Comparison of ENCODE assay signal across 18 cellular contexts in the genomic region with DNA sequence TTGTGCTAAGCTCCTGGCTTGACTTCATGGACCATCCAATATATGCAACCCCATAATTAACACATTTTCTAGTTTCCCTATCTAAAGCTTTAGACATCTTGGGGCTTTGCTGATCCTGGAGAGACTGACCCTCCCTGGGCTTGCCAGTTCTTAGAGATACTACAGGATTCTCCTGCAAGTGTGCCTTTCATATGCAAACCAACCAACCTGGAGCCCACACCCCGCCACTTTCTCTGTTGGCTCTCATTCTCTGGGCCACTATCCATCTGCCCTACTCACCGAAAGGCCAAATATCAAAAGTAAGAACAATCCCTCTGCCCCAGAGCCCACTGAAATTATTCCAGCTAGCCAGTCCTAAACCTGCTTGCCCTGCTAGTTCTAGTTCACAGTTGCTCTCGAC. TPM values are rescaled to one million over a fixed set of nuclear protein-coding genes. Genes with fewer than 3 reads are reported as not detected.
DNase-seq lines count a peak whose midpoint lies in the region; ATAC-seq and TF ChIP-seq lines count a peak whose summit lies in the region.
"Had no signal": no experiment of that assay in that cellular context is flagged by ENCODE, and none has a peak within 500 bp of the region (broad histone marks: within the 10 kb centered on the region; RNA-seq: fewer than 3 reads in every experiment).

No MANE protein-coding gene starts in this region.

- H3K79me2 ChIP-seq in Loucy (ENCODE audit: insufficient read depth, low read length) (no peaks in the 10 kb centered on the region), parathyroid adenoma (no peaks in the 10 kb centered on the region)

- H3K4me3 Mint-ChIP-seq in endodermal cell: no peak overlapping the region
- H3K4me3 Mint-ChIP-seq: CD4-positive, alpha-beta memory T cell had no signal

- H3K4me1 ChIP-seq in Loucy (ENCODE audit: insufficient read depth, low read length, poor library complexity, severe bottlenecking) (no peaks in the 10 kb centered on the region), endodermal cell (ENCODE audit: control insufficient read depth, insufficient read depth, low read length) (no peaks in the 10 kb centered on the region), parathyroid adenoma (peaks cover 41% of the 10 kb centered on the region), left ventricle myocardium inferior (peaks cover 20% of the 10 kb centered on the region)
- H3K4me1 ChIP-seq: A549, BE2C had no signal

- peaks cover 27% of the 10 kb centered on the region for H3K4me1 Mint-ChIP-seq in endodermal cell

- H3K9me3 Mint-ChIP-seq in endodermal cell: no peaks in the 10 kb centered on the region

- H3K27ac Mint-ChIP-seq in endodermal cell: no peak overlapping the region
- H3K27ac Mint-ChIP-seq: CD4-positive, alpha-beta memory T cell had no signal

- H3K9me2 ChIP-seq in Loucy (replicated peaks; ENCODE audit: low read depth, low read length): no peaks in the 10 kb centered on the region

- no peak for TF ChIP-seq CTCF in Loucy (conservative IDR thresholded peaks at IDR 0.05; ENCODE audit: low read length)
- TF ChIP-seq CTCF in endodermal cell (conservative IDR thresholded peaks at IDR 0.05): no peak
- TF ChIP-seq CTCF in parathyroid adenoma (IDR thresholded peaks at IDR 0.05): no peak
- TF ChIP-seq CTCF in left ventricle myocardium inferior (IDR thresholded peaks at IDR 0.05; ENCODE audit: borderline replicate concordance): no peak

- H3K27ac ChIP-seq in endodermal cell (ENCODE audit: low read depth, low read length) (no peak overlapping the region), parathyroid adenoma (peak overlapping the region; percentile 86), left ventricle myocardium inferior (replicated peaks) (no peak overlapping the region)
- H3K27ac ChIP-seq: A549, C4-2B, GM23248 had no signal

- 80% methylated on average over 2 to 3 of the region's 3 CpGs for WGBS in endodermal cell (ENCODE audit: insufficient coverage in 1 of 2, insufficient read length in 1 of 2), 2 experiments

- no peak for ATAC-seq in HG02981 (IDR thresholded peaks at IDR 0.05; ENCODE audit: unreplicated experiment)
- ATAC-seq: A549, HCT116, K562 had no signal

- intact Hi-C loops in left ventricle myocardium inferior (cut with micrococcal nuclease): no loop called here

- DNase-seq in endodermal cell: peak; percentile 65
- DNase-seq in iPS DF 19.7 (ENCODE audit: low read depth, low spot score): peak; percentile 12
- no peak for DNase-seq in DMS 273 (lab: John Stamatoyannopoulos, UW; ENCODE audit: unreplicated experiment)
- no peak for DNase-seq in left ventricle myocardium inferior
- no peak for DNase-seq in DMS153 (lab: John Stamatoyannopoulos, UW)
- DNase-seq: BE2C; CD4-positive, alpha-beta memory T cell; DND-41; GF-D8; GM23248 had no signal

- H3K4me2 ChIP-seq in Loucy (ENCODE audit: low read depth, low read length, poor library complexity, severe bottlenecking): no peak overlapping the region
- no peak overlapping the region for H3K4me2 ChIP-seq in parathyroid adenoma (ENCODE audit: low read length)
- H3K4me2 ChIP-seq: A549 had no signal

- no peaks in the 10 kb centered on the region for H3F3A ChIP-seq in Loucy (ENCODE audit: low read depth)

- H3K4me3 ChIP-seq in Loucy (ENCODE audit: low read length, poor library complexity, severe bottlenecking) (no peak overlapping the region), endodermal cell (ENCODE audit: low read length) (no peak overlapping the region), parathyroid adenoma (ENCODE audit: low read depth, low read length) (no peak overlapping the region), left ventricle myocardium inferior (no peak overlapping the region)
- H3K4me3 ChIP-seq: A549, GM23248, K562 had no signal

- H3K9me3 ChIP-seq in Loucy (ENCODE audit: insufficient read depth, low read depth, low read length): no peaks in the 10 kb centered on the region
- no peaks in the 10 kb centered on the region for H3K9me3 ChIP-seq in endodermal cell (ENCODE audit: control insufficient read depth, low read length)
- H3K9me3 ChIP-seq in parathyroid adenoma (ENCODE audit: control insufficient read depth, low read length): no peaks in the 10 kb centered on the region
- no peaks in the 10 kb centered on the region for H3K9me3 ChIP-seq in left ventricle myocardium inferior (replicated peaks)
- H3K9me3 ChIP-seq: A549, BE2C had no signal

- H3K36me3 Mint-ChIP-seq in endodermal cell (ENCODE audit: low read depth): no peaks in the 10 kb centered on the region
- H3K36me3 Mint-ChIP-seq: CD4-positive, alpha-beta memory T cell had no signal

- H3K36me3 ChIP-seq in Loucy (ENCODE audit: insufficient read depth, low read length): no peaks in the 10 kb centered on the region
- H3K36me3 ChIP-seq in endodermal cell (ENCODE audit: control insufficient read depth, insufficient read depth, low read length): no peaks in the 10 kb centered on the region
- H3K36me3 ChIP-seq in parathyroid adenoma (ENCODE audit: control insufficient read depth, insufficient read depth, low read length): no peaks in the 10 kb centered on the region
- no peaks in the 10 kb centered on the region for H3K36me3 ChIP-seq in left ventricle myocardium inferior
- H3K36me3 ChIP-seq: BE2C had no signal

- H3K27me3 ChIP-seq in Loucy (ENCODE audit: insufficient read depth, low read length, poor library complexity, severe bottlenecking) (no peaks in the 10 kb centered on the region), endodermal cell (ENCODE audit: control insufficient read depth, insufficient read depth, low read length, poor library complexity, severe bottlenecking) (no peaks in the 10 kb centered on the region), parathyroid adenoma (ENCODE audit: control insufficient read depth, insufficient read depth, low read length) (no peaks in the 10 kb centered on the region), left ventricle myocardium inferior (ENCODE audit: low read depth) (no peaks in the 10 kb centered on the region)
- H3K27me3 ChIP-seq: BE2C had no signal

- no peak overlapping the region for H3K9ac ChIP-seq in Loucy (ENCODE audit: low read depth, low read length, poor library complexity, severe bottlenecking)
- no peak overlapping the region for H3K9ac ChIP-seq in endodermal cell (ENCODE audit: extremely low read depth, low read length, poor library complexity, severe bottlenecking)
- no peak overlapping the region for H3K9ac ChIP-seq in parathyroid adenoma
- H3K9ac ChIP-seq: GM23248 had no signal

- H4K20me1 ChIP-seq in Loucy (ENCODE audit: insufficient read depth, low read length, poor library complexity, severe bottlenecking): no peaks in the 10 kb centered on the region

- H3K27me3 Mint-ChIP-seq in endodermal cell (ENCODE audit: insufficient read depth): no peaks in the 10 kb centered on the region
- H3K27me3 Mint-ChIP-seq: CD4-positive, alpha-beta memory T cell had no signal

- H2AFZ ChIP-seq in Loucy (ENCODE audit: low read length) (0 out of 2 replicates have a peak overlapping the region, but pooled peaks have one; percentile 30), parathyroid adenoma (peak overlapping the region; percentile 69)
- H2AFZ ChIP-seq: GM23248 had no signal

RNA-seq across cellular contexts. Expression of a gene that starts 2.2 kb away (rescaled TPM):
- total RNA-seq in endodermal cell (not detected), left ventricle myocardium inferior (0.08 TPM)
- polyA plus RNA-seq in endodermal cell (2013, experiment 1 of 2): not detected
- not detected for polyA plus RNA-seq in endodermal cell (2013, experiment 2 of 2)
- total RNA-seq: GM23248, K562 had no signal
- polyA plus RNA-seq: A549, AG04450, GM23248, K562 had no signal

Comparison
In these comparisons a context has a peak if more than half of its experiments do, and no peak if none do; other contexts are left out.
1. DNase-seq: peak in endodermal cell (single experiment) and iPS DF 19.7 (single experiment); none in DMS 273 (single experiment), left ventricle myocardium inferior (single experiment) and DMS153 (single experiment).